1 cellular context compared by ENCODE assay signal in genomic region chr22:46295277-46295971, GRCh38.
TF ChIP-seq lines count a peak whose summit lies in the region.

No MANE protein-coding gene starts in this region.

TF ChIP-seq in WTC11, 78 proteins besides CTCF, POLR2A, EP300 and RAD21 (continued from another document):
- TF ChIP-seq, protein P1, sequence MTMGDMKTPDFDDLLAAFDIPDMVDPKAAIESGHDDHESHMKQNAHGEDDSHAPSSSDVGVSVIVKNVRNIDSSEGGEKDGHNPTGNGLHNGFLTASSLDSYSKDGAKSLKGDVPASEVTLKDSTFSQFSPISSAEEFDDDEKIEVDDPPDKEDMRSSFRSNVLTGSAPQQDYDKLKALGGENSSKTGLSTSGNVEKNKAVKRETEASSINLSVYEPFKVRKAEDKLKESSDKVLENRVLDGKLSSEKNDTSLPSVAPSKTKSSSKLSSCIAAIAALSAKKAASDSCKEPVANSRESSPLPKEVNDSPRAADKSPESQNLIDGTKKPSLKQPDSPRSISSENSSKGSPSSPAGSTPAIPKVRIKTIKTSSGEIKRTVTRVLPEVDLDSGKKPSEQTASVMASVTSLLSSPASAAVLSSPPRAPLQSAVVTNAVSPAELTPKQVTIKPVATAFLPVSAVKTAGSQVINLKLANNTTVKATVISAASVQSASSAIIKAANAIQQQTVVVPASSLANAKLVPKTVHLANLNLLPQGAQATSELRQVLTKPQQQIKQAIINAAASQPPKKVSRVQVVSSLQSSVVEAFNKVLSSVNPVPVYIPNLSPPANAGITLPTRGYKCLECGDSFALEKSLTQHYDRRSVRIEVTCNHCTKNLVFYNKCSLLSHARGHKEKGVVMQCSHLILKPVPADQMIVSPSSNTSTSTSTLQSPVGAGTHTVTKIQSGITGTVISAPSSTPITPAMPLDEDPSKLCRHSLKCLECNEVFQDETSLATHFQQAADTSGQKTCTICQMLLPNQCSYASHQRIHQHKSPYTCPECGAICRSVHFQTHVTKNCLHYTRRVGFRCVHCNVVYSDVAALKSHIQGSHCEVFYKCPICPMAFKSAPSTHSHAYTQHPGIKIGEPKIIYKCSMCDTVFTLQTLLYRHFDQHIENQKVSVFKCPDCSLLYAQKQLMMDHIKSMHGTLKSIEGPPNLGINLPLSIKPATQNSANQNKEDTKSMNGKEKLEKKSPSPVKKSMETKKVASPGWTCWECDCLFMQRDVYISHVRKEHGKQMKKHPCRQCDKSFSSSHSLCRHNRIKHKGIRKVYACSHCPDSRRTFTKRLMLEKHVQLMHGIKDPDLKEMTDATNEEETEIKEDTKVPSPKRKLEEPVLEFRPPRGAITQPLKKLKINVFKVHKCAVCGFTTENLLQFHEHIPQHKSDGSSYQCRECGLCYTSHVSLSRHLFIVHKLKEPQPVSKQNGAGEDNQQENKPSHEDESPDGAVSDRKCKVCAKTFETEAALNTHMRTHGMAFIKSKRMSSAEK (CRISPR knock-in tag; IDR thresholded peaks at IDR 0.05; ENCODE audit: borderline replicate concordance) = no peak
- no peak for TF ChIP-seq TEAD4 (CRISPR knock-in tag; IDR thresholded peaks at IDR 0.05)
- TF ChIP-seq ZNF425 (CRISPR knock-in tag; conservative IDR thresholded peaks at IDR 0.05) = no peak
- no peak for TF ChIP-seq RELA (CRISPR knock-in tag; IDR thresholded peaks at IDR 0.05; ENCODE audit: borderline replicate concordance)
- no peak for TF ChIP-seq ZNF263 (CRISPR knock-in tag; IDR thresholded peaks at IDR 0.05; ENCODE audit: low read depth)
- TF ChIP-seq MXD4 (CRISPR knock-in tag; IDR thresholded peaks at IDR 0.05; ENCODE audit: borderline replicate concordance) = no peak
- no peak for TF ChIP-seq HMGXB4 (CRISPR knock-in tag; IDR thresholded peaks at IDR 0.05)
- TF ChIP-seq ZNF281 (CRISPR knock-in tag; IDR thresholded peaks at IDR 0.05) = no peak
- TF ChIP-seq EMX1 (CRISPR knock-in tag; IDR thresholded peaks at IDR 0.05) = no peak
